ENCODE assay signal across 19 cellular contexts in genomic region chr4:123830920-123831319, GRCh38.
DNase-seq lines count a peak whose midpoint lies in the region; ATAC-seq and TF ChIP-seq lines count a peak whose summit lies in the region.
"Had no signal": no experiment of that assay in that cellular context is flagged by ENCODE, and none has a peak within 500 bp of the region (broad histone marks: within the 10 kb centered on the region; RNA-seq: fewer than 3 reads in every experiment).

No MANE protein-coding gene starts in this region.

- H3K4me1 Mint-ChIP-seq in HFFc6 (ENCODE audit: low read depth): peaks cover 85% of the 10 kb centered on the region
- H3K4me1 Mint-ChIP-seq: activated CD4-positive, alpha-beta memory T cell treated with anti-CD3 and anti-CD28 coated beads, Interleukin-2, amount 10 ng/mL, durations not matched to agents 7 days and 5 days; activated naive CD8-positive, alpha-beta T cell treated with anti-CD3 and anti-CD28 coated beads for 36 hours; memory B cell had no signal

- peaks cover 13% of the 10 kb centered on the region; the same call in 1 of the 2 replicates for H3K9me3 Mint-ChIP-seq in HFFc6
- H3K9me3 Mint-ChIP-seq: activated CD4-positive, alpha-beta memory T cell treated with anti-CD3 and anti-CD28 coated beads, Interleukin-2, amount 10 ng/mL, durations not matched to agents 7 days and 5 days; activated naive CD8-positive, alpha-beta T cell treated with anti-CD3 and anti-CD28 coated beads for 36 hours had no signal

- H3K27me3 Mint-ChIP-seq in HFFc6 (ENCODE audit: insufficient read depth): no peaks in the 10 kb centered on the region
- H3K27me3 Mint-ChIP-seq: activated CD4-positive, alpha-beta memory T cell treated with anti-CD3 and anti-CD28 coated beads, Interleukin-2, amount 10 ng/mL, durations not matched to agents 7 days and 5 days; activated naive CD8-positive, alpha-beta T cell treated with anti-CD3 and anti-CD28 coated beads for 36 hours had no signal

- H3K36me3 Mint-ChIP-seq in HFFc6 (ENCODE audit: low read depth): peaks cover 18% of the 10 kb centered on the region
- H3K36me3 Mint-ChIP-seq: activated naive CD8-positive, alpha-beta T cell treated with anti-CD3 and anti-CD28 coated beads for 36 hours; memory B cell had no signal

- no peaks in the 10 kb centered on the region for H3K36me3 ChIP-seq in brain microvascular endothelial cell (replicated peaks)
- H3K36me3 ChIP-seq in lung (ENCODE audit: control insufficient read depth in 2 of 2, insufficient read depth in 2 of 2, low read length in 2 of 2): no peaks in the 10 kb centered on the region
- H3K36me3 ChIP-seq: ovary had no signal

- H3K4me3 ChIP-seq in brain microvascular endothelial cell (ENCODE audit: low read depth, low read length) (no peak overlapping the region), lung (no peak overlapping the region)
- H3K4me3 ChIP-seq: ovary, PC-9 had no signal

- no peaks in the 10 kb centered on the region for H3K9me3 ChIP-seq in lung (ENCODE audit: control insufficient read depth in 2 of 2, insufficient read depth in 1 of 2, low read length in 1 of 2)
- H3K9me3 ChIP-seq: ovary had no signal

- ATAC-seq in lung (ENCODE audit: insufficient read depth, low FRiP score): no peak

- 84 to 93% methylated on average over 6 of the region's 6 CpGs for WGBS in lung, 2 donors

- peak overlapping the region; percentile 90 for H3K27ac Mint-ChIP-seq in HFFc6
- H3K27ac Mint-ChIP-seq: activated CD4-positive, alpha-beta memory T cell treated with anti-CD3 and anti-CD28 coated beads, Interleukin-2, amount 10 ng/mL, durations not matched to agents 7 days and 5 days; activated naive CD8-positive, alpha-beta T cell treated with anti-CD3 and anti-CD28 coated beads for 36 hours; memory B cell had no signal

- no peak overlapping the region for H3K4me3 Mint-ChIP-seq in HFFc6
- H3K4me3 Mint-ChIP-seq: activated CD4-positive, alpha-beta memory T cell treated with anti-CD3 and anti-CD28 coated beads, Interleukin-2, amount 10 ng/mL, durations not matched to agents 7 days and 5 days; activated naive CD8-positive, alpha-beta T cell treated with anti-CD3 and anti-CD28 coated beads for 36 hours; memory B cell had no signal

- DNase-seq in HFFc6: no peak
- no peak for DNase-seq in brain microvascular endothelial cell
- no peak for DNase-seq in lung (ENCODE audit: low spot score)
- DNase-seq in retina: peak; percentile 49
- no peak for DNase-seq in SIG-M5 (lab: John Stamatoyannopoulos, UW)
- no peak for DNase-seq in AML-193 (lab: John Stamatoyannopoulos, UW)
- no peak for DNase-seq in activated CD8-positive, alpha-beta memory T cell treated with anti-CD3 and anti-CD28 coated beads, Interleukin-2, amount 50 U/mL, for 4 hours
- no peak for DNase-seq in NCI-H2107 (lab: John Stamatoyannopoulos, UW)
- DNase-seq: activated CD4-positive, alpha-beta memory T cell treated with anti-CD3 and anti-CD28 coated beads, Interleukin-2, amount 10 ng/mL, durations not matched to agents 7 days and 5 days; activated naive CD8-positive, alpha-beta T cell treated with anti-CD3 and anti-CD28 coated beads for 36 hours; activated T-cell treated with anti-CD3 and anti-CD28 coated beads, Interleukin-2, amount 50 U/mL, for 48 hours; central memory CD4-positive, alpha-beta T cell; foreskin fibroblast; NCI-H2171; NCI-H748 treated with DMSO at 0.1 percent for 48 hours; ovary; PC-9; stimulated activated CD4-positive, alpha-beta T cell treated with anti-CD3 and anti-CD28 coated beads, Interleukin-15, amount 100 ng/mL, for 24 hours had no signal

- peak overlapping the region; percentile 96 for H3K27ac ChIP-seq in brain microvascular endothelial cell
- peak overlapping the region; percentile 7 to 99 for H3K27ac ChIP-seq in lung (ENCODE audit: low read depth in 1 of 2, low read length in 1 of 2)
- H3K27ac ChIP-seq: ovary, PC-9 had no signal

- in situ Hi-C loops in brain microvascular endothelial cell (cut with HindIII; ENCODE audit: low pct_ligation_motif_present, low sequenced_read_pairs): no loop called here

- TF ChIP-seq CTCF in HFFc6 (IDR thresholded peaks at IDR 0.05): no peak
- no peak for TF ChIP-seq CTCF in brain microvascular endothelial cell (IDR thresholded peaks at IDR 0.05; ENCODE audit: low read depth, low read length, missing control alignments)
- no peak for TF ChIP-seq CTCF in lung (IDR thresholded peaks at IDR 0.05; ENCODE audit: control extremely low read depth, extremely low read depth)

- H3K4me1 ChIP-seq in lung (ENCODE audit: control insufficient read depth in 2 of 2, insufficient read depth in 2 of 2, low read length in 2 of 2): peaks cover 0 to 14% of the 10 kb centered on the region in 2 donors

- H3K27me3 ChIP-seq in brain microvascular endothelial cell (replicated peaks) (no peaks in the 10 kb centered on the region), lung (ENCODE audit: control insufficient read depth, insufficient read depth) (no peaks in the 10 kb centered on the region)
- H3K27me3 ChIP-seq: ovary had no signal
